Comparison of ENCODE assay signal across 7 cellular contexts in genomic region chr7:77451950-77452349, GRCh38. TPM values are rescaled to one million over a fixed set of nuclear protein-coding genes. Genes with fewer than 3 reads are reported as not detected.
DNase-seq lines count a peak whose midpoint lies in the region; ATAC-seq and TF ChIP-seq lines count a peak whose summit lies in the region.
"Not testable (repeated sequence)": the region's sequence is repeated elsewhere in the genome, so short reads cannot be mapped to it uniquely, and the experiment has no call there.

No MANE protein-coding gene starts in this region.

- H3K9me3 ChIP-seq in OCI-LY1 (ENCODE audit: low read length): not testable (repeated sequence)

- not testable (repeated sequence) for H3K79me2 ChIP-seq in OCI-LY1 (ENCODE audit: insufficient read depth, low read length)

- not testable (repeated sequence) for H3K27ac ChIP-seq in OCI-LY1 (ENCODE audit: low read depth, low read length, poor library complexity, severe bottlenecking)
- H3K27ac ChIP-seq in dorsolateral prefrontal cortex: peak overlapping the region in 40 of 59 donors; percentile 6 to 91 (median 81)

- not testable (repeated sequence) for H4K20me1 ChIP-seq in OCI-LY1 (ENCODE audit: insufficient read depth, low read length)

- not testable (repeated sequence) for TF ChIP-seq CTCF in GM12865 (IDR thresholded peaks at IDR 0.05; ENCODE audit: insufficient read depth, low read depth, low read length, missing control alignments); OCI-LY1 (IDR thresholded peaks at IDR 0.05; ENCODE audit: low read length); dorsolateral prefrontal cortex (IDR thresholded peaks at IDR 0.05 in 54 of 56, conservative IDR thresholded peaks at IDR 0.05 in 2 of 56; ENCODE audit: low read depth in 1 of 56, partially characterized antibody in 56 of 56)

- intact Hi-C loops in dorsolateral prefrontal cortex (cut with DNase I): loop anchor here in 1 of 2 donors (2.0 kb wide), 1 partner anchor 85 kb away; the partner anchor contains the start of gene PTPN12

- ATAC-seq in GM18868 (IDR thresholded peaks at IDR 0.05; ENCODE audit: unreplicated experiment): peak; percentile 52
- ATAC-seq in GM21526 (IDR thresholded peaks at IDR 0.05; ENCODE audit: low FRiP score, unreplicated experiment): peak; percentile 53
- ATAC-seq in HG02759 (IDR thresholded peaks at IDR 0.05; ENCODE audit: unreplicated experiment): peak; percentile 67
- ATAC-seq in HG03378 (IDR thresholded peaks at IDR 0.05; ENCODE audit: unreplicated experiment): peak; percentile 75

- not testable (repeated sequence) for H3K27me3 ChIP-seq in OCI-LY1 (ENCODE audit: insufficient read depth, low read length); dorsolateral prefrontal cortex

- H3K36me3 ChIP-seq in OCI-LY1 (ENCODE audit: insufficient read depth, low read length): not testable (repeated sequence)

- not testable (repeated sequence) for DNase-seq in GM12865 (ENCODE audit: low read depth); dorsolateral prefrontal cortex

- H3K4me1 ChIP-seq in OCI-LY1 (ENCODE audit: insufficient read depth, low read length, severe bottlenecking): not testable (repeated sequence)

- not testable (repeated sequence) for H3K9me2 ChIP-seq in OCI-LY1 (ENCODE audit: low read depth, low read length)

- not testable (repeated sequence) for H3K9ac ChIP-seq in OCI-LY1 (ENCODE audit: low read length)

- not testable (repeated sequence) for H2AFZ ChIP-seq in OCI-LY1 (ENCODE audit: low read length)

- peak overlapping the region; percentile 20; the same call in 1 of the 2 replicates for H3K4me3 ChIP-seq in GM12865 (ENCODE audit: low read depth, low read length)
- not testable (repeated sequence) for H3K4me3 ChIP-seq in OCI-LY1 (ENCODE audit: low read depth, low read length, poor library complexity, severe bottlenecking); dorsolateral prefrontal cortex

- not testable (repeated sequence) for H3F3A ChIP-seq in OCI-LY1 (ENCODE audit: insufficient read depth, low read length)

- 0 out of 2 replicates have a peak overlapping the region, but pooled peaks have one; percentile 8 for H3K4me2 ChIP-seq in OCI-LY1 (ENCODE audit: low read length)

RNA-seq across cellular contexts. Expression of gene GSAP, which starts 35.8 kb away (rescaled TPM):
- 10 to 100 TPM; 13.6 to 37.9 (median 23.4) TPM for total RNA-seq in dorsolateral prefrontal cortex
